9 cellular contexts compared by ENCODE assay signal in genomic region chr9:278651-279050, GRCh38.
A peak's percentile ranks its signal among the peaks of the same experiment; 100 is the strongest.
DNase-seq lines count a peak whose midpoint lies in the region; ATAC-seq, FAIRE-seq and TF ChIP-seq lines count a peak whose summit lies in the region.
"Had no signal": no experiment of that assay in that cellular context is flagged by ENCODE, and none has a peak within 500 bp of the region (broad histone marks: within the 10 kb centered on the region; RNA-seq: fewer than 3 reads in every experiment).

No MANE protein-coding gene starts in this region.

- no peaks in the 10 kb centered on the region for H3K79me2 ChIP-seq in GM23338 (replicated peaks; ENCODE audit: insufficient read depth)

- peaks cover 43% of the 10 kb centered on the region for H3K4me1 Mint-ChIP-seq in activated T-helper 2 cell treated with anti-CD3 and anti-CD28 coated beads, Interferon-gamma antibody, Interleukin-2, Interleukin-4, amounts not matched to agents 10 μg/mL and 5 μg/mL and 100 μg/mL, durations not matched to agents 14 hours and 24 hours and 36 hours (ENCODE audit: low read depth)
- no peaks in the 10 kb centered on the region; the same call in 2 of the 3 replicates for H3K4me1 Mint-ChIP-seq in GM23338

- intact Hi-C loops in activated T-helper 2 cell treated with anti-CD3 and anti-CD28 coated beads, Interferon-gamma antibody, Interleukin-2, Interleukin-4, amounts not matched to agents 10 μg/mL and 5 μg/mL and 100 μg/mL, durations not matched to agents 14 hours and 24 hours and 36 hours (cut with micrococcal nuclease) = loop anchor here (1.0 to 5.0 kb wide), 3 partner anchors 14 to 1739 kb away; partner anchors contain the start of gene SMARCA2

- FAIRE-seq in GM18507 (lab: Jason Lieb, UNC) = peak; percentile 63

- H3K4me3 ChIP-seq in GM23338 = no peak overlapping the region
- H3K4me3 ChIP-seq: ascending aorta had no signal

- TF ChIP-seq CTCF in RWPE1 (conservative IDR thresholded peaks at IDR 0.05; ENCODE audit: low read depth) (no peak), GM23338 (conservative IDR thresholded peaks at IDR 0.05; ENCODE audit: low read depth in 2 of 2) (no peak)

- no peaks in the 10 kb centered on the region for H3K9me3 Mint-ChIP-seq in activated T-helper 2 cell treated with anti-CD3 and anti-CD28 coated beads, Interferon-gamma antibody, Interleukin-2, Interleukin-4, amounts not matched to agents 10 μg/mL and 5 μg/mL and 100 μg/mL, durations not matched to agents 14 hours and 24 hours and 36 hours
- no peaks in the 10 kb centered on the region for H3K9me3 Mint-ChIP-seq in GM23338

- H3K27ac ChIP-seq in RWPE1 (no peak overlapping the region), GM23338 (ENCODE audit: low read depth) (no peak overlapping the region)

- no peak overlapping the region for H3K4me3 Mint-ChIP-seq in activated T-helper 2 cell treated with anti-CD3 and anti-CD28 coated beads, Interferon-gamma antibody, Interleukin-2, Interleukin-4, amounts not matched to agents 10 μg/mL and 5 μg/mL and 100 μg/mL, durations not matched to agents 14 hours and 24 hours and 36 hours (ENCODE audit: low read depth)
- no peak overlapping the region for H3K4me3 Mint-ChIP-seq in GM23338

- H3K27me3 ChIP-seq in GM23338 (ENCODE audit: insufficient read depth) = no peaks in the 10 kb centered on the region
- H3K27me3 ChIP-seq: ascending aorta had no signal

- no peaks in the 10 kb centered on the region for H3K27me3 Mint-ChIP-seq in activated T-helper 2 cell treated with anti-CD3 and anti-CD28 coated beads, Interferon-gamma antibody, Interleukin-2, Interleukin-4, amounts not matched to agents 10 μg/mL and 5 μg/mL and 100 μg/mL, durations not matched to agents 14 hours and 24 hours and 36 hours (ENCODE audit: low read depth)
- H3K27me3 Mint-ChIP-seq in GM23338 (ENCODE audit: insufficient read depth, low read depth, poor library complexity) = no peaks in the 10 kb centered on the region

- no peaks in the 10 kb centered on the region for H3K9me2 ChIP-seq in GM23338 (ENCODE audit: insufficient read depth)

- CTCF ChIA-PET in RWPE1 (lab: Yijun Ruan, JAX) = no interaction called here

- POLR2A ChIA-PET in RWPE1 (lab: Yijun Ruan, JAX; ENCODE audit: low non-redundant PET) = no interaction called here

- no peaks in the 10 kb centered on the region for H3K4me1 ChIP-seq in GM23338 (ENCODE audit: insufficient read depth)
- H3K4me1 ChIP-seq: ascending aorta had no signal

- H3K36me3 Mint-ChIP-seq in activated T-helper 2 cell treated with anti-CD3 and anti-CD28 coated beads, Interferon-gamma antibody, Interleukin-2, Interleukin-4, amounts not matched to agents 10 μg/mL and 5 μg/mL and 100 μg/mL, durations not matched to agents 14 hours and 24 hours and 36 hours (ENCODE audit: low read depth) = peaks cover 44% of the 10 kb centered on the region
- H3K36me3 Mint-ChIP-seq in GM23338 (ENCODE audit: low read depth) = no peaks in the 10 kb centered on the region

- no peak overlapping the region for H2AFZ ChIP-seq in GM23338

- no peak overlapping the region for H3K4me2 ChIP-seq in GM23338

- no peaks in the 10 kb centered on the region for H4K20me1 ChIP-seq in GM23338 (replicated peaks; ENCODE audit: insufficient read depth)

- no peak for DNase-seq in GM18507 (ENCODE audit: extremely low spot score, insufficient read length, low read depth)
- DNase-seq in activated T-helper 2 cell treated with anti-CD3 and anti-CD28 coated beads, Interferon-gamma antibody, Interleukin-2, Interleukin-4, amounts not matched to agents 10 μg/mL and 5 μg/mL and 100 μg/mL, durations not matched to agents 14 hours and 24 hours and 36 hours (ENCODE audit: low spot score) = peak; percentile 57
- DNase-seq in stimulated activated CD4-positive, alpha-beta T cell treated with anti-CD3 and anti-CD28 coated beads, Interleukin-12 subunit alpha, Interleukin-12 subunit beta, amount 100 ng/mL, for 4 hours = peak; percentile 16
- no peak for DNase-seq in RWPE1 (ENCODE audit: low spot score)
- no peak for DNase-seq in GM23338 (ENCODE audit: low spot score)

- H3K36me3 ChIP-seq in GM23338 (ENCODE audit: insufficient read depth) = no peaks in the 10 kb centered on the region
- H3K36me3 ChIP-seq: ascending aorta had no signal

- no peak overlapping the region for H3K27ac Mint-ChIP-seq in activated T-helper 2 cell treated with anti-CD3 and anti-CD28 coated beads, Interferon-gamma antibody, Interleukin-2, Interleukin-4, amounts not matched to agents 10 μg/mL and 5 μg/mL and 100 μg/mL, durations not matched to agents 14 hours and 24 hours and 36 hours
- no peak overlapping the region for H3K27ac Mint-ChIP-seq in GM23338

- H3F3A ChIP-seq in GM23338 (replicated peaks; ENCODE audit: low read depth) = no peaks in the 10 kb centered on the region

- ATAC-seq in HG03354 (IDR thresholded peaks at IDR 0.05; ENCODE audit: poor library complexity, severe bottlenecking, unreplicated experiment) (peak; percentile 55), GM23338 (no peak), HG02798 (IDR thresholded peaks at IDR 0.05; ENCODE audit: poor library complexity, unreplicated experiment) (no peak), GM19397 (IDR thresholded peaks at IDR 0.05; ENCODE audit: unreplicated experiment) (no peak)

TF ChIP-seq in GM23338, 12 proteins besides CTCF, POLR2A, EP300 and RAD21:
- TF ChIP-seq JUNB (IDR thresholded peaks at IDR 0.05; ENCODE audit: unreplicated experiment) (no peak), REST (IDR thresholded peaks at IDR 0.05; ENCODE audit: unreplicated experiment) (no peak), ZNF331 (CRISPR knock-in tag; IDR thresholded peaks at IDR 0.05; ENCODE audit: low read depth) (no peak)

Comparison
In these comparisons a context has a peak if more than half of its experiments do, and no peak if none do; other contexts are left out.
1. DNase-seq: peak in activated T-helper 2 cell treated with anti-CD3 and anti-CD28 coated beads, Interferon-gamma antibody, Interleukin-2, Interleukin-4, amounts not matched to agents 10 μg/mL and 5 μg/mL and 100 μg/mL, durations not matched to agents 14 hours and 24 hours and 36 hours (single experiment) and stimulated activated CD4-positive, alpha-beta T cell treated with anti-CD3 and anti-CD28 coated beads, Interleukin-12 subunit alpha, Interleukin-12 subunit beta, amount 100 ng/mL, for 4 hours (single experiment); none in GM18507 (single experiment), RWPE1 (single experiment) and GM23338 (single experiment).